ENCODE assay signal across 25 cellular contexts in genomic region chr10:131001438-131001837, GRCh38.
A peak's percentile ranks its signal among the peaks of the same experiment; 100 is the strongest.
DNase-seq lines count a peak whose midpoint lies in the region; ATAC-seq and TF ChIP-seq lines count a peak whose summit lies in the region.
"Had no signal": no experiment of that assay in that cellular context is flagged by ENCODE, and none has a peak within 500 bp of the region (broad histone marks: within the 10 kb centered on the region; RNA-seq: fewer than 3 reads in every experiment).

No MANE protein-coding gene starts in this region.

- no peaks in the 10 kb centered on the region for H3K27me3 ChIP-seq in right atrium auricular region

- H3K36me3 ChIP-seq in right atrium auricular region, result no peaks in the 10 kb centered on the region

- H3K27ac ChIP-seq in right atrium auricular region, result no peak overlapping the region
- H3K27ac ChIP-seq: A549, KMS-11, PC-9, RWPE1 had no signal

- DNase-seq in right atrium auricular region (ENCODE audit: low spot score), result peak; percentile 30
- DNase-seq in Right ventricle myocardium superior, result no peak
- peak; percentile 30 for DNase-seq in RPMI8226
- peak; percentile 65 for DNase-seq in mesenteric fat pad (ENCODE audit: low spot score)
- no peak for DNase-seq in NCI-H2171 treated with DMSO at 0.1 percent for 48 hours (lab: John Stamatoyannopoulos, UW)
- DNase-seq in NCI-H128 (lab: John Stamatoyannopoulos, UW; ENCODE audit: unreplicated experiment), result no peak
- DNase-seq: CD8-positive, alpha-beta memory T cell; DMS 273 treated with DMSO at 0.1 percent for 48 hours; DMS79; EL; GDM1; NCI-H1048; NCI-H1417 treated with DMSO at 0.1 percent for 48 hours; NCI-H1694 treated with DMSO at 0.1 percent for 48 hours; NCI-H446; NCI-H524 treated with DMSO at 0.1 percent for 48 hours; NCI-H82; PC-9; SHP77 treated with DMSO at 0.1 percent for 48 hours had no signal

- TF ChIP-seq CTCF in right atrium auricular region (IDR thresholded peaks at IDR 0.05), result no peak

- H3K4me3 ChIP-seq in right atrium auricular region, result no peak overlapping the region
- H3K4me3 ChIP-seq: A549, GM12878, PC-9 had no signal

- intact Hi-C loops in Right ventricle myocardium superior (cut with DNase I), result no loop called here

- H3K9me3 ChIP-seq in right atrium auricular region, result peaks cover 0 to 3% of the 10 kb centered on the region in 2 donors
- H3K9me3 ChIP-seq: A549 had no signal

- H3K4me1 ChIP-seq in right atrium auricular region, result no peaks in the 10 kb centered on the region
- H3K4me1 ChIP-seq: A549 had no signal

- ATAC-seq in Right ventricle myocardium superior (ENCODE audit: poor library complexity) (no peak), GM19035 (IDR thresholded peaks at IDR 0.05; ENCODE audit: unreplicated experiment) (no peak)
- ATAC-seq: A549, GM12878, HCT116 had no signal

Comparison
In these comparisons a context has a peak if more than half of its experiments do, and no peak if none do; other contexts are left out.
1. DNase-seq: peak in right atrium auricular region (single experiment), RPMI8226 (single experiment) and mesenteric fat pad (single experiment); none in Right ventricle myocardium superior (single experiment), NCI-H2171 treated with DMSO at 0.1 percent for 48 hours (single experiment) and NCI-H128 (single experiment).